14 cellular contexts compared by ENCODE assay signal in genomic region chr2:70525032-70525431, GRCh38. TPM values are rescaled to one million over a fixed set of nuclear protein-coding genes. Genes with fewer than 3 reads are reported as not detected.
A peak's percentile ranks its signal among the peaks of the same experiment; 100 is the strongest.
DNase-seq lines count a peak whose midpoint lies in the region; ATAC-seq, FAIRE-seq and TF ChIP-seq lines count a peak whose summit lies in the region.
"Had no signal": no experiment of that assay in that cellular context is flagged by ENCODE, and none has a peak within 500 bp of the region (broad histone marks: within the 10 kb centered on the region; RNA-seq: fewer than 3 reads in every experiment).

No MANE protein-coding gene starts in this region.

- POLR2A ChIA-PET in A549 (lab: Yijun Ruan, JAX), result no interaction called here

- no peaks in the 10 kb centered on the region for H3K27me3 ChIP-seq in adrenal gland
- H3K27me3 ChIP-seq: BE2C, right lobe of liver had no signal

- TF ChIP-seq CTCF in A549 (IDR thresholded peaks at IDR 0.05), result no peak
- no peak for TF ChIP-seq CTCF in adrenal gland (IDR thresholded peaks at IDR 0.05)
- TF ChIP-seq CTCF in GM10266 (IDR thresholded peaks at IDR 0.05; ENCODE audit: control insufficient read depth, insufficient read depth, low read depth, missing control alignments), result no peak

- H3K4me1 ChIP-seq in A549 (peaks cover 56% of the 10 kb centered on the region), adrenal gland (replicated peaks in 1 of 2) (peaks cover 5 to 15% of the 10 kb centered on the region in 2 donors)
- H3K4me1 ChIP-seq: BE2C had no signal

- H3K4me2 ChIP-seq in A549, result peak overlapping the region; percentile 89

- DNase-seq in A549 (ENCODE audit: low read depth in 1 of 2, low spot score in 1 of 2) (peak; percentile 73 to 74), HK-2 (ENCODE audit: unreplicated experiment) (peak; percentile 74), adrenal gland (no peak), left colon (peak; percentile 29 to 64), GM10266 (ENCODE audit: extremely low spot score) (no peak), NCI-H146 (lab: John Stamatoyannopoulos, UW) (no peak), RKO (ENCODE audit: low spot score) (no peak)
- DNase-seq: BE2C, cerebellar nuclear complex, NCI-H1092 treated with DMSO at 0.1 percent for 48 hours, WERI-Rb-1 had no signal

- TF ChIP-seq RAD21 in A549 (conservative IDR thresholded peaks at IDR 0.05 in 1 of 2, IDR thresholded peaks at IDR 0.05 in 1 of 2), result peak in 1 of 2 experiments; percentile 3; a peak in 1 of 5 replicates

- TF ChIP-seq EP300 in A549 (IDR thresholded peaks at IDR 0.05), result peak in 1 of 2 experiments; percentile 53; a peak in 2 of 5 replicates

- TF ChIP-seq POLR2A in A549 (IDR thresholded peaks at IDR 0.05; ENCODE audit: low read length), result no peak
- TF ChIP-seq POLR2A in adrenal gland (IDR thresholded peaks at IDR 0.05), result no peak

- no peaks in the 10 kb centered on the region for H3K9me3 ChIP-seq in A549
- H3K9me3 ChIP-seq in adrenal gland (replicated peaks in 1 of 3), result no peaks in the 10 kb centered on the region
- H3K9me3 ChIP-seq: BE2C, right lobe of liver had no signal

- intact Hi-C loops in adrenal gland (cut with DNase I), result no loop called here
- intact Hi-C loops in left colon (cut with DNase I, micrococcal nuclease), result no loop called here

- CTCF ChIA-PET in A549 (lab: Yijun Ruan, JAX), result interaction anchor here (0.6 to 1.7 kb wide), 8 partner anchors 28 to 221 kb away, joined by 3 to 8 read pairs (median 3); no protein-coding TSS in a partner anchor

- H3K27ac ChIP-seq in A549 (peak overlapping the region; percentile 80 to 92), adrenal gland (peak overlapping the region in 3 of 5 donors; percentile 62 to 77 (median 66))
- H3K27ac ChIP-seq: WERI-Rb-1 had no signal

- ATAC-seq in A549 (peak; percentile 37 to 66), left colon (peak; percentile 78), GM18909 (IDR thresholded peaks at IDR 0.05; ENCODE audit: poor library complexity, unreplicated experiment) (no peak)

- FAIRE-seq in A549 (lab: Jason Lieb, UNC), result peak; percentile 61
- FAIRE-seq: GM19239 had no signal

- 0% methylated on average over 1 of the region's 1 CpG for WGBS in A549 (ENCODE audit: missing lambda C conversion rate)
- WGBS in adrenal gland, 4 donors, result 31 to 67% (median 45%) methylated on average over 1 of the region's 1 CpG

- H3K36me3 ChIP-seq in adrenal gland (replicated peaks in 1 of 2), result no peaks in the 10 kb centered on the region
- H3K36me3 ChIP-seq: BE2C, right lobe of liver, WERI-Rb-1 had no signal

- H3K4me3 ChIP-seq in A549 (0 out of 3 replicates have a peak overlapping the region, but pooled peaks have one; percentile 13), adrenal gland (no peak overlapping the region)
- H3K4me3 ChIP-seq: right lobe of liver had no signal

TF ChIP-seq in A549, 52 proteins besides CTCF, POLR2A, EP300 and RAD21 (continues in another document):
- TF ChIP-seq NR3C1 (IDR thresholded peaks at IDR 0.05) (no peak), ZSCAN20 (CRISPR knock-in tag; IDR thresholded peaks at IDR 0.05) (no peak), HEYL (CRISPR knock-in tag; IDR thresholded peaks at IDR 0.05) (no peak), E2F6 (IDR thresholded peaks at IDR 0.05; ENCODE audit: borderline replicate concordance, low read depth) (no peak), HOXB13 (CRISPR knock-in tag; IDR thresholded peaks at IDR 0.05; ENCODE audit: low read depth) (no peak), SMC3 (IDR thresholded peaks at IDR 0.05) (no peak), FOXS1 (CRISPR knock-in tag; IDR thresholded peaks at IDR 0.05) (no peak), PHF8 (IDR thresholded peaks at IDR 0.05; ENCODE audit: borderline replicate concordance, low read depth) (no peak), FOSB (CRISPR knock-in tag; IDR thresholded peaks at IDR 0.05) (no peak), FOSL2 (IDR thresholded peaks at IDR 0.05) (no peak), FOSL2 (CRISPR knock-in tag; IDR thresholded peaks at IDR 0.05) (peak; percentile 27; the same call in 1 of the 2 replicates), ZFP36 (IDR thresholded peaks at IDR 0.05; ENCODE audit: borderline replicate concordance, partially characterized antibody) (no peak), CEBPB (IDR thresholded peaks at IDR 0.05) (no peak), SREBF2 (IDR thresholded peaks at IDR 0.05) (no peak), NFE2L2 (conservative IDR thresholded peaks at IDR 0.05; ENCODE audit: low read length) (no peak), ZC3H11A (IDR thresholded peaks at IDR 0.05) (no peak), MAZ (IDR thresholded peaks at IDR 0.05; ENCODE audit: borderline replicate concordance, low read depth, low read length) (no peak), TP53 (CRISPR knock-in tag; IDR thresholded peaks at IDR 0.05) (no peak), POLR2AphosphoS2 (conservative IDR thresholded peaks at IDR 0.05; ENCODE audit: low read length) (no peak), MAX (IDR thresholded peaks at IDR 0.05) (peak; percentile 59; the same call in 1 of the 2 replicates), HOXB5 (CRISPR knock-in tag; IDR thresholded peaks at IDR 0.05) (no peak), GATA3 (IDR thresholded peaks at IDR 0.05; ENCODE audit: borderline replicate concordance) (peak; percentile 59; the same call in 1 of the 2 replicates), USF2 (IDR thresholded peaks at IDR 0.05) (no peak), PBX3 (IDR thresholded peaks at IDR 0.05) (no peak; the same call in 1 of the 2 replicates), MYC (IDR thresholded peaks at IDR 0.05; ENCODE audit: borderline replicate concordance, low read length) (0 out of 2 replicates have a peak, but pooled peaks have one; percentile 41), MAFK (IDR thresholded peaks at IDR 0.05; ENCODE audit: partially characterized antibody) (peak; percentile 75)
- TF ChIP-seq, protein P1, sequence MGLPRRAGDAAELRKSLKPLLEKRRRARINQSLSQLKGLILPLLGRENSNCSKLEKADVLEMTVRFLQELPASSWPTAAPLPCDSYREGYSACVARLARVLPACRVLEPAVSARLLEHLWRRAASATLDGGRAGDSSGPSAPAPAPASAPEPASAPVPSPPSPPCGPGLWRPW (IDR thresholded peaks at IDR 0.05), result no peak
- TF ChIP-seq, protein P2, sequence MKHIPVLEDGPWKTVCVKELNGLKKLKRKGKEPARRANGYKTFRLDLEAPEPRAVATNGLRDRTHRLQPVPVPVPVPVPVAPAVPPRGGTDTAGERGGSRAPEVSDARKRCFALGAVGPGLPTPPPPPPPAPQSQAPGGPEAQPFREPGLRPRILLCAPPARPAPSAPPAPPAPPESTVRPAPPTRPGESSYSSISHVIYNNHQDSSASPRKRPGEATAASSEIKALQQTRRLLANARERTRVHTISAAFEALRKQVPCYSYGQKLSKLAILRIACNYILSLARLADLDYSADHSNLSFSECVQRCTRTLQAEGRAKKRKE (CRISPR knock-in tag; IDR thresholded peaks at IDR 0.05; ENCODE audit: low read depth), result no peak
- TF ChIP-seq, protein P3, sequence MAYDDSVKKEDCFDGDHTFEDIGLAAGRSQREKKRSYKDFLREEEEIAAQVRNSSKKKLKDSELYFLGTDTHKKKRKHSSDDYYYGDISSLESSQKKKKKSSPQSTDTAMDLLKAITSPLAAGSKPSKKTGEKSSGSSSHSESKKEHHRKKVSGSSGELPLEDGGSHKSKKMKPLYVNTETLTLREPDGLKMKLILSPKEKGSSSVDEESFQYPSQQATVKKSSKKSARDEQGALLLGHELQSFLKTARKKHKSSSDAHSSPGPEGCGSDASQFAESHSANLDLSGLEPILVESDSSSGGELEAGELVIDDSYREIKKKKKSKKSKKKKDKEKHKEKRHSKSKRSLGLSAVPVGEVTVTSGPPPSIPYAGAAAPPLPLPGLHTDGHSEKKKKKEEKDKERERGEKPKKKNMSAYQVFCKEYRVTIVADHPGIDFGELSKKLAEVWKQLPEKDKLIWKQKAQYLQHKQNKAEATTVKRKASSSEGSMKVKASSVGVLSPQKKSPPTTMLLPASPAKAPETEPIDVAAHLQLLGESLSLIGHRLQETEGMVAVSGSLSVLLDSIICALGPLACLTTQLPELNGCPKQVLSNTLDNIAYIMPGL (CRISPR knock-in tag; IDR thresholded peaks at IDR 0.05; ENCODE audit: borderline replicate concordance), result no peak

RNA-seq across cellular contexts. Expression of gene TGFA, which starts 28.6 kb away (rescaled TPM):
- polyA plus RNA-seq in A549 (2011; rRNA removed), result 3.5 and 3.6 TPM in 2 replicates
- polyA plus RNA-seq in A549 (2012; cell fraction: cytosol; rRNA removed), result 2.5 and 3.2 TPM in 2 replicates
- 1.9 and 3.8 TPM in 2 replicates for polyA plus RNA-seq in A549 (2012; cell fraction: nucleus; rRNA removed)
- polyA plus RNA-seq in A549 (2017; fragmentation: RNase III; extraction: RNeasy Plus Mini Kit Qiagen cat#74134 plus additional on column Dnase treatment), result 5.2 to 7.1 TPM (median 5.3 TPM) in 3 replicates
- polyA minus RNA-seq in A549 (2011; rRNA and poly(A)+ RNA removed), result 4.1 and 5.3 TPM in 2 replicates
- total RNA-seq in adrenal gland, result 1 to 10 TPM in 5 of 8 donors, under 1 TPM in 3; 0.41 to 8.2 (median 1.3) TPM
- polyA plus RNA-seq in adrenal gland, result under 1 TPM; 0.16 to 0.30 (median 0.26) TPM
- 10 to 100 TPM; 30.5 to 30.8 TPM for total RNA-seq in left colon

Comparison
In these comparisons a context has a peak if more than half of its experiments do, and no peak if none do; other contexts are left out.
1. DNase-seq: peak in A549 (2 of 2), HK-2 (single experiment) and left colon (2 of 2); none in adrenal gland (0 of 7), GM10266 (single experiment), NCI-H146 (single experiment) and RKO (single experiment).